Comparison of ENCODE assay signal across 9 cellular contexts in the genomic region with DNA sequence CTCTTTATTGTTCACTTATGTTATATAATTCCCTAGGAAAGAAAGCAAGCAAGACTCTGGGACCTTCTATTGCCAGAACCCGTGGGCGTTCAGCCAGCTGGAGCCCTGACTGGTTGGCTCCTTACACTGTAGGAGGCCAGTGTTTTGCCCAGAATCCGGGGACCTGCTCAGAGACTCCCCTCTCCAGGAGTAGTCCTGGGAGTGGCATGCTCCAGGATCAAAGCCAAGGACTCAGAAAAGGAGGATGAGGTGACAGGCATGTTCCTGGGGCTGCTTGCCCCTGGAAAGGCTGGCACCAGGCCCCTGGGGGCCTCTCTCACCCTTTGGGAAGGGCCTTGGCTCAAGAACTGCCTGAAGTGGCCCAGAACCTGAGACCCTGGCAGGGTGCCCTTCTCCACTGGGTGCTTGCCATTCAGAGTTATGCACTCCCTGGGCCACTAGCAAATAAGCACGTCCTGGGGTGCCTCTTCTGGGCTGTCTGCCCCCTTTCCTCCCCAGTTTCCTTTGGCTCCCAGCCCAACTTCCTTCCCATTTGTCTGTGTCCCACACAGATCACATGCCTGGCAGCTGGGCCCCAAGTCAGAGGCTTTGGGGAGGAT. TPM values are rescaled to one million over a fixed set of nuclear protein-coding genes. Genes with fewer than 3 reads are reported as not detected.
DNase-seq lines count a peak whose midpoint lies in the region; ATAC-seq and TF ChIP-seq lines count a peak whose summit lies in the region.
"Had no signal": no experiment of that assay in that cellular context is flagged by ENCODE, and none has a peak within 500 bp of the region (broad histone marks: within the 10 kb centered on the region; RNA-seq: fewer than 3 reads in every experiment).

No MANE protein-coding gene starts in this region.

- H3K9ac ChIP-seq in BLaER1 = peak overlapping the region; percentile 44; the same call in 1 of the 2 replicates

- H4K20me1 ChIP-seq in BLaER1 = no peaks in the 10 kb centered on the region

- WGBS in ovary, 3 donors = 10 to 16% (median 10%) methylated on average over 4 of the region's 4 CpGs

- H3K36me3 ChIP-seq in BLaER1 (no peaks in the 10 kb centered on the region), ovary (no peaks in the 10 kb centered on the region)

- TF ChIP-seq POLR2A in ovary (IDR thresholded peaks at IDR 0.05) = no peak

- no peak for ATAC-seq in HG03159 (IDR thresholded peaks at IDR 0.05; ENCODE audit: unreplicated experiment)
- no peak for ATAC-seq in GM18909 (IDR thresholded peaks at IDR 0.05; ENCODE audit: poor library complexity, unreplicated experiment)
- ATAC-seq: stimulated activated memory B cell treated with anti-CD40 and anti-IgM and Interleukin-4, amounts not matched to agents 10 μg/mL and 1 μg/mL and 100 μg/mL, for 72 hours had no signal

- H3K27ac ChIP-seq in BLaER1 = 0 out of 2 replicates have a peak overlapping the region, but pooled peaks have one; percentile 37
- H3K27ac ChIP-seq in ovary = peak overlapping the region in 1 of 2 donors; percentile 23

- H3K27me3 ChIP-seq in BLaER1 (no peaks in the 10 kb centered on the region), ovary (no peaks in the 10 kb centered on the region)

- H3K9me3 ChIP-seq in BLaER1 = no peaks in the 10 kb centered on the region
- H3K9me3 ChIP-seq in ovary = no peaks in the 10 kb centered on the region

- peaks cover 17% of the 10 kb centered on the region for H3K4me1 ChIP-seq in BLaER1
- peaks cover 9% of the 10 kb centered on the region for H3K4me1 ChIP-seq in ovary (ENCODE audit: insufficient read depth)

- TF ChIP-seq EP300 in ovary (IDR thresholded peaks at IDR 0.05) = no peak

- peak; percentile 89 for DNase-seq in NCI-H345 (lab: John Stamatoyannopoulos, UW)
- DNase-seq in fibroblast of gingiva (ENCODE audit: low read depth) = peak; percentile 79
- DNase-seq in ovary = peak; percentile 59 to 84 (median 69)
- no peak for DNase-seq in SKM-1 treated with dmso at 0.1 percent for 144 hours (lab: John Stamatoyannopoulos, UW; ENCODE audit: unreplicated experiment)
- DNase-seq in activated CD4-positive, alpha-beta T cell treated with anti-CD3 and anti-CD28 coated beads for 48 hours = no peak

- intact Hi-C loops in ovary (cut with DNase I) = no loop called here

- no peak for TF ChIP-seq CTCF in ovary (IDR thresholded peaks at IDR 0.05)

- peak overlapping the region; percentile 57 for H3K4me2 ChIP-seq in BLaER1

- H3K4me3 ChIP-seq in BLaER1 = no peak overlapping the region
- no peak overlapping the region for H3K4me3 ChIP-seq in ovary

RNA-seq across cellular contexts. Expression of a gene that starts 19.5 kb away (rescaled TPM):
- 10 to 100 TPM in 2 of 7 donors, 1 to 10 TPM in 5; 5.1 to 16.0 (median 8.1) TPM for total RNA-seq in ovary
- polyA plus RNA-seq in ovary = 1 to 10 TPM; 7.8 to 9.0 TPM

RNA-seq across cellular contexts. Expression of a gene that starts 32.0 kb away (rescaled TPM):
- total RNA-seq in ovary = 100 to 1,000 TPM in 2 of 7 donors, 10 to 100 TPM in 5; 65.0 to 109 (median 93.6) TPM
- polyA plus RNA-seq in ovary = 100 to 1,000 TPM in 1 of 2 donors, 10 to 100 TPM in 1; 37.6 to 112 TPM

Comparison
In these comparisons a context has a peak if more than half of its experiments do, and no peak if none do; other contexts are left out.
1. DNase-seq: peak in NCI-H345 (single experiment), fibroblast of gingiva (single experiment) and ovary (5 of 5); none in SKM-1 treated with dmso at 0.1 percent for 144 hours (single experiment) and activated CD4-positive, alpha-beta T cell treated with anti-CD3 and anti-CD28 coated beads for 48 hours (single experiment).